Comparison of ENCODE assay signal across 1 cellular context in genomic region chr12:43360001-43360400, GRCh38.
A peak's percentile ranks its signal among the peaks of the same experiment; 100 is the strongest.
DNase-seq lines count a peak whose midpoint lies in the region; TF ChIP-seq lines count a peak whose summit lies in the region.
"Not testable (repeated sequence)": the region's sequence is repeated elsewhere in the genome, so short reads cannot be mapped to it uniquely, and the experiment has no call there.

No MANE protein-coding gene starts in this region.

- not testable (repeated sequence) for H3K4me2 ChIP-seq in hepatocyte

- not testable (repeated sequence) for H3K9me2 ChIP-seq in hepatocyte (replicated peaks; ENCODE audit: insufficient read depth)

- H3K4me3 ChIP-seq in hepatocyte, result not testable (repeated sequence)

- not testable (repeated sequence) for H2AFZ ChIP-seq in hepatocyte

- not testable (repeated sequence) for TF ChIP-seq CTCF in hepatocyte (IDR thresholded peaks at IDR 0.05; ENCODE audit: poor library complexity)

- WGBS in hepatocyte (ENCODE audit: low lambda C conversion rate, missing lambda C conversion rate), result 95% methylated on average over 10 of the region's 10 CpGs

- H3K9me3 ChIP-seq in hepatocyte (ENCODE audit: low read depth), result not testable (repeated sequence)

- peak overlapping the region; percentile 30 for H3K27ac ChIP-seq in hepatocyte

- not testable (repeated sequence) for H3K27me3 ChIP-seq in hepatocyte

- H3K36me3 ChIP-seq in hepatocyte (replicated peaks; ENCODE audit: insufficient read depth, low read depth), result not testable (repeated sequence)

- not testable (repeated sequence) for H3K79me2 ChIP-seq in hepatocyte

- not testable (repeated sequence) for H3K4me1 ChIP-seq in hepatocyte (ENCODE audit: insufficient read depth)

- DNase-seq in hepatocyte (ENCODE audit: low spot score), result not testable (repeated sequence)

- not testable (repeated sequence) for H4K20me1 ChIP-seq in hepatocyte (ENCODE audit: insufficient read depth, poor library complexity, severe bottlenecking)
